ENCODE assay signal across 30 cellular contexts in genomic region chr2:120653026-120653425, GRCh38.
"Had no signal": no experiment of that assay in that cellular context is flagged by ENCODE, and none has a peak within 500 bp of the region (broad histone marks: within the 10 kb centered on the region; RNA-seq: fewer than 3 reads in every experiment).

No MANE protein-coding gene starts in this region.

- DNase-seq: activated CD4-positive, alpha-beta memory T cell treated with anti-CD3 and anti-CD28 coated beads, Interleukin-2, amount 10 ng/mL, durations not matched to agents 7 days and 5 days; activated CD4-positive, alpha-beta T cell treated with anti-CD3 and anti-CD28 coated beads for 1 hour; activated CD4-positive, alpha-beta T cell treated with anti-CD3 and anti-CD28 coated beads, Interleukin-2, amount 10 ng/mL, durations not matched to agents 7 days and 5 days; activated CD8-positive, alpha-beta memory T cell treated with anti-CD3 and anti-CD28 coated beads, Interleukin-2, amount 50 U/mL, for 48 hours; activated gamma-delta T cell; activated naive CD4-positive, alpha-beta T cell treated with anti-CD3 and anti-CD28 coated beads, Interleukin-2, amount 10 ng/mL, durations not matched to agents 7 days and 5 days; activated naive CD8-positive, alpha-beta T cell treated with anti-CD3 and anti-CD28 coated beads, Interleukin-2, amount 10 ng/mL, durations not matched to agents 7 days and 5 days; activated T-cell treated with anti-CD3 and anti-CD28 coated beads, Interleukin-2, amount 50 U/mL, for 24 hours; amygdala; central memory CD4-positive, alpha-beta T cell; islet precursor cell; left colon; mammary epithelial cell; ovary; retina; small intestine; stimulated activated CD4-positive, alpha-beta T cell treated with anti-CD3 and anti-CD28 coated beads, Interleukin-1b, Interleukin-23, amount 100 ng/mL, for 48 hours; stimulated activated CD4-positive, alpha-beta T cell treated with anti-CD3 and anti-CD28 coated beads, Interleukin-4, amount 100 ng/mL, for 4 hours; stimulated activated CD8-positive, alpha-beta memory T cell treated with anti-CD3 and anti-CD28 coated beads, Interleukin-4, amount 100 ng/mL, for 48 hours; stimulated activated naive CD8-positive, alpha-beta T cell treated with anti-CD3 and anti-CD28 coated beads, Interleukin-15, amount 100 ng/mL, for 72 hours; substantia nigra; upper lobe of right lung had no signal

- H3K4me1 ChIP-seq: breast epithelium, prostate gland, upper lobe of right lung had no signal

- H3K4me2 ChIP-seq: hepatocyte had no signal

- H3K27ac ChIP-seq: breast epithelium, gastroesophageal sphincter, hepatocyte, neutrophil, ovary, prostate gland, upper lobe of right lung had no signal

- H3K4me1 Mint-ChIP-seq: activated CD4-positive, alpha-beta memory T cell treated with anti-CD3 and anti-CD28 coated beads, Interleukin-2, amount 10 ng/mL, durations not matched to agents 7 days and 5 days; activated CD4-positive, alpha-beta T cell treated with anti-CD3 and anti-CD28 coated beads, Interleukin-2, amount 10 ng/mL, durations not matched to agents 7 days and 5 days; activated naive CD4-positive, alpha-beta T cell treated with anti-CD3 and anti-CD28 coated beads, Interleukin-2, amount 10 ng/mL, durations not matched to agents 7 days and 5 days; activated naive CD8-positive, alpha-beta T cell treated with anti-CD3 and anti-CD28 coated beads, Interleukin-2, amount 10 ng/mL, durations not matched to agents 7 days and 5 days; stimulated activated memory B cell treated with anti-CD40 and anti-IgM and Interleukin-4, amounts not matched to agents 10 μg/mL and 1 μg/mL and 100 μg/mL, for 72 hours; stimulated activated naive CD8-positive, alpha-beta T cell treated with anti-CD3 and anti-CD28 coated beads, Interleukin-15, amount 100 ng/mL, for 72 hours had no signal

- H3K9me3 ChIP-seq: neutrophil, ovary, prostate gland had no signal

- H3K36me3 ChIP-seq: breast epithelium, gastroesophageal sphincter, neutrophil, ovary, prostate gland, upper lobe of right lung had no signal

- H3K27ac Mint-ChIP-seq: activated CD4-positive, alpha-beta memory T cell treated with anti-CD3 and anti-CD28 coated beads, Interleukin-2, amount 10 ng/mL, durations not matched to agents 7 days and 5 days; activated CD4-positive, alpha-beta T cell treated with anti-CD3 and anti-CD28 coated beads, Interleukin-2, amount 10 ng/mL, durations not matched to agents 7 days and 5 days; activated naive CD4-positive, alpha-beta T cell treated with anti-CD3 and anti-CD28 coated beads, Interleukin-2, amount 10 ng/mL, durations not matched to agents 7 days and 5 days; activated naive CD8-positive, alpha-beta T cell treated with anti-CD3 and anti-CD28 coated beads, Interleukin-2, amount 10 ng/mL, durations not matched to agents 7 days and 5 days; activated T-cell treated with anti-CD3 and anti-CD28 coated beads, Interleukin-2, amount 50 U/mL, for 24 hours; nephron; stimulated activated memory B cell treated with anti-CD40 and anti-IgM and Interleukin-4, amounts not matched to agents 10 μg/mL and 1 μg/mL and 100 μg/mL, for 72 hours; stimulated activated naive CD8-positive, alpha-beta T cell treated with anti-CD3 and anti-CD28 coated beads, Interleukin-15, amount 100 ng/mL, for 72 hours; WTC11 had no signal

- H3K79me2 ChIP-seq: hepatocyte had no signal

- H3K27me3 ChIP-seq: hepatocyte, ovary, upper lobe of right lung had no signal

- H3K36me3 Mint-ChIP-seq: stimulated activated memory B cell treated with anti-CD40 and anti-IgM and Interleukin-4, amounts not matched to agents 10 μg/mL and 1 μg/mL and 100 μg/mL, for 72 hours had no signal

- H3K4me3 Mint-ChIP-seq: activated CD4-positive, alpha-beta memory T cell treated with anti-CD3 and anti-CD28 coated beads, Interleukin-2, amount 10 ng/mL, durations not matched to agents 7 days and 5 days; activated CD4-positive, alpha-beta T cell treated with anti-CD3 and anti-CD28 coated beads, Interleukin-2, amount 10 ng/mL, durations not matched to agents 7 days and 5 days; activated naive CD4-positive, alpha-beta T cell treated with anti-CD3 and anti-CD28 coated beads, Interleukin-2, amount 10 ng/mL, durations not matched to agents 7 days and 5 days; activated naive CD8-positive, alpha-beta T cell treated with anti-CD3 and anti-CD28 coated beads, Interleukin-2, amount 10 ng/mL, durations not matched to agents 7 days and 5 days; activated T-cell treated with anti-CD3 and anti-CD28 coated beads, Interleukin-2, amount 50 U/mL, for 24 hours; nephron; stimulated activated memory B cell treated with anti-CD40 and anti-IgM and Interleukin-4, amounts not matched to agents 10 μg/mL and 1 μg/mL and 100 μg/mL, for 72 hours; stimulated activated naive CD8-positive, alpha-beta T cell treated with anti-CD3 and anti-CD28 coated beads, Interleukin-15, amount 100 ng/mL, for 72 hours; WTC11 had no signal

- H2AFZ ChIP-seq: hepatocyte had no signal

- H3K4me3 ChIP-seq: breast epithelium, gastroesophageal sphincter, hepatocyte, ovary, prostate gland, upper lobe of right lung had no signal
